1 cellular context compared by ENCODE assay signal in genomic region chr16:89945654-89946053, GRCh38.
TF ChIP-seq lines count a peak whose summit lies in the region.

No MANE protein-coding gene starts in this region.

TF ChIP-seq in GM23338, 12 proteins besides CTCF, POLR2A, EP300 and RAD21 (continued from another document):
- TF ChIP-seq CREB1 (CRISPR knock-in tag; IDR thresholded peaks at IDR 0.05; ENCODE audit: low read depth) (no peak), ZNF114 (CRISPR knock-in tag; IDR thresholded peaks at IDR 0.05) (no peak), EZH2phosphoT487 (IDR thresholded peaks at IDR 0.05; ENCODE audit: unreplicated experiment) (no peak)
TF ChIP-seq in GM23338: peak in this region for 0.
